15 cellular contexts compared by ENCODE assay signal in genomic region chr12:77102691-77103090, GRCh38. TPM values are rescaled to one million over a fixed set of nuclear protein-coding genes. Genes with fewer than 3 reads are reported as not detected.
A peak's percentile ranks its signal among the peaks of the same experiment; 100 is the strongest.
DNase-seq lines count a peak whose midpoint lies in the region; ATAC-seq, FAIRE-seq and TF ChIP-seq lines count a peak whose summit lies in the region.
"Had no signal": no experiment of that assay in that cellular context is flagged by ENCODE, and none has a peak within 500 bp of the region (broad histone marks: within the 10 kb centered on the region; RNA-seq: fewer than 3 reads in every experiment).

No MANE protein-coding gene starts in this region.

- WGBS in smooth muscle cell (ENCODE audit: low lambda C conversion rate): 92% methylated on average over 1 of the region's 1 CpG

- no peaks in the 10 kb centered on the region for H3F3A ChIP-seq in smooth muscle cell (ENCODE audit: low read depth)

- TF ChIP-seq CTCF in RWPE2 (IDR thresholded peaks at IDR 0.05; ENCODE audit: poor library complexity, severe bottlenecking) (no peak), epithelial cell of esophagus (IDR thresholded peaks at IDR 0.05; ENCODE audit: insufficient read depth, low read depth, low read length, missing control alignments) (no peak), smooth muscle cell (IDR thresholded peaks at IDR 0.05; ENCODE audit: borderline replicate concordance, insufficient read depth, poor library complexity, severe bottlenecking) (no peak)

- H3K4me2 ChIP-seq in smooth muscle cell: peak overlapping the region; percentile 59
- H3K4me2 ChIP-seq: KMS-11, neural progenitor cell had no signal

- H3K4me1 ChIP-seq in RWPE2 (ENCODE audit: insufficient read depth, poor library complexity, severe bottlenecking) (peaks cover 14% of the 10 kb centered on the region), smooth muscle cell (ENCODE audit: low read depth) (peaks cover 7% of the 10 kb centered on the region)

- H3K9ac ChIP-seq in smooth muscle cell (ENCODE audit: low read depth): no peak overlapping the region
- H3K9ac ChIP-seq: KMS-11, neural progenitor cell had no signal

- H3K36me3 ChIP-seq in RWPE2 (ENCODE audit: low read depth) (no peaks in the 10 kb centered on the region), smooth muscle cell (ENCODE audit: low read depth) (no peaks in the 10 kb centered on the region)
- H3K36me3 ChIP-seq: neural progenitor cell had no signal

- H3K4me3 ChIP-seq in RWPE2 (ENCODE audit: severe bottlenecking) (no peak overlapping the region), epithelial cell of esophagus (ENCODE audit: low read length) (no peak overlapping the region), smooth muscle cell (no peak overlapping the region)
- H3K4me3 ChIP-seq: lung, neural progenitor cell had no signal

- H3K9me3 ChIP-seq in RWPE2 (ENCODE audit: severe bottlenecking) (peaks cover 2% of the 10 kb centered on the region), smooth muscle cell (replicated peaks; ENCODE audit: low read depth) (no peaks in the 10 kb centered on the region)

- no peak overlapping the region for H2AFZ ChIP-seq in smooth muscle cell (ENCODE audit: low read depth)
- H2AFZ ChIP-seq: neural progenitor cell had no signal

- H3K79me2 ChIP-seq in smooth muscle cell (ENCODE audit: low read depth): no peaks in the 10 kb centered on the region

- peak; percentile 85 for ATAC-seq in RWPE2 (ENCODE audit: low read depth)

- peak; percentile 99 for FAIRE-seq in H54 (lab: Jason Lieb, UNC)

- TF ChIP-seq POLR2A in H54 (IDR thresholded peaks at IDR 0.05; ENCODE audit: low read depth, low read length): no peak

- H3K27me3 ChIP-seq in RWPE2 (ENCODE audit: insufficient read depth, poor library complexity, severe bottlenecking) (no peaks in the 10 kb centered on the region), smooth muscle cell (ENCODE audit: low read depth) (no peaks in the 10 kb centered on the region)
- H3K27me3 ChIP-seq: neural progenitor cell had no signal

- no peaks in the 10 kb centered on the region for H4K20me1 ChIP-seq in smooth muscle cell (ENCODE audit: low read depth)

- H3K27ac ChIP-seq in RWPE2 (ENCODE audit: poor library complexity, severe bottlenecking) (peak overlapping the region; percentile 11), smooth muscle cell (ENCODE audit: low read depth) (no peak overlapping the region)
- H3K27ac ChIP-seq: KMS-11, neural progenitor cell had no signal

- DNase-seq in H54 (ENCODE audit: insufficient read length, low spot score): no peak
- DNase-seq in RWPE2 (ENCODE audit: low spot score): no peak
- DNase-seq in epithelial cell of esophagus (ENCODE audit: low read depth): peak; percentile 52
- no peak for DNase-seq in smooth muscle cell (lab: John Stamatoyannopoulos, UW; ENCODE audit: unreplicated experiment)
- DNase-seq in AML-193 (lab: John Stamatoyannopoulos, UW): no peak
- DNase-seq in stimulated activated CD4-positive, alpha-beta T cell treated with anti-CD3 and anti-CD28 coated beads, Interleukin-2, amount 100 ng/mL, for 24 hours: no peak
- DNase-seq in iPS-NIHi7 (ENCODE audit: extremely low spot score): no peak
- DNase-seq: activated effector memory CD4-positive, alpha-beta T cell treated with anti-CD3 and anti-CD28 coated beads, Interleukin-2, amount 50 U/mL, for 16 hours; CD8-positive, alpha-beta memory T cell; NCI-H1694; NCI-H69; SHP77 had no signal

RNA-seq across cellular contexts. Expression of gene E2F7, which starts 37.3 kb away (rescaled TPM):
- 13.6 and 16.0 TPM in 2 replicates for total RNA-seq in smooth muscle cell
- polyA plus RNA-seq in smooth muscle cell: 5.1 and 8.3 TPM in 2 replicates
- polyA plus RNA-seq: CD8-positive, alpha-beta memory T cell had no signal
